In genomic region chr6:158909938-158910337, GRCh38 we compare ENCODE assay signal across 13 cellular contexts.
DNase-seq lines count a peak whose midpoint lies in the region; ATAC-seq and TF ChIP-seq lines count a peak whose summit lies in the region.
"Had no signal": no experiment of that assay in that cellular context is flagged by ENCODE, and none has a peak within 500 bp of the region (broad histone marks: within the 10 kb centered on the region; RNA-seq: fewer than 3 reads in every experiment).

No MANE protein-coding gene starts in this region.

- DNase-seq in cardiac muscle cell (ENCODE audit: low read depth in 1 of 2, low spot score in 1 of 2) (peak; percentile 7 to 36), right cardiac atrium (no peak), islet precursor cell (peak; percentile 68), upper lobe of right lung (no peak), KG1 (lab: John Stamatoyannopoulos, UW) (no peak)
- no peak for DNase-seq in activated naive CD8-positive, alpha-beta T cell treated with anti-CD3 and anti-CD28 coated beads for 36 hours
- DNase-seq: ACHN; dermis blood vessel endothelial cell; heart left ventricle; stimulated activated CD4-positive, alpha-beta T cell treated with anti-CD3 and anti-CD28 coated beads, Interleukin-12 subunit alpha, Interleukin-12 subunit beta, amount 100 ng/mL, for 4 hours had no signal

- no peak overlapping the region for H3K27ac ChIP-seq in cardiac muscle cell
- no peak overlapping the region for H3K27ac ChIP-seq in right cardiac atrium (ENCODE audit: low read length)
- H3K27ac ChIP-seq in upper lobe of right lung: peak overlapping the region; percentile 63
- H3K27ac ChIP-seq: heart left ventricle had no signal

- H3K36me3 ChIP-seq in cardiac muscle cell (no peaks in the 10 kb centered on the region), upper lobe of right lung (no peaks in the 10 kb centered on the region)
- H3K36me3 ChIP-seq: heart left ventricle had no signal

- H3K9me3 ChIP-seq in cardiac muscle cell (ENCODE audit: low read depth) (no peaks in the 10 kb centered on the region), right cardiac atrium (ENCODE audit: control insufficient read depth, low read length) (no peaks in the 10 kb centered on the region), upper lobe of right lung (peaks cover 6% of the 10 kb centered on the region)

- peaks cover 35% of the 10 kb centered on the region for H3K4me1 Mint-ChIP-seq in activated naive CD8-positive, alpha-beta T cell treated with anti-CD3 and anti-CD28 coated beads for 36 hours

- H3K27me3 ChIP-seq in cardiac muscle cell (no peaks in the 10 kb centered on the region), right cardiac atrium (ENCODE audit: control insufficient read depth, insufficient read depth) (no peaks in the 10 kb centered on the region), upper lobe of right lung (no peaks in the 10 kb centered on the region)

- H3K27ac Mint-ChIP-seq in activated naive CD8-positive, alpha-beta T cell treated with anti-CD3 and anti-CD28 coated beads for 36 hours: peak overlapping the region; percentile 79

- TF ChIP-seq CTCF in cardiac muscle cell (IDR thresholded peaks at IDR 0.05; ENCODE audit: low read depth, low read length) (no peak), upper lobe of right lung (IDR thresholded peaks at IDR 0.05) (no peak)

- ATAC-seq in right cardiac atrium (no peak), upper lobe of right lung (peak; percentile 62), GM19023 (IDR thresholded peaks at IDR 0.05; ENCODE audit: unreplicated experiment) (no peak), GM19463 (IDR thresholded peaks at IDR 0.05; ENCODE audit: unreplicated experiment) (no peak)
- ATAC-seq: heart left ventricle, Right ventricle myocardium inferior had no signal

- H3K9me3 Mint-ChIP-seq in activated naive CD8-positive, alpha-beta T cell treated with anti-CD3 and anti-CD28 coated beads for 36 hours: peaks cover 13% of the 10 kb centered on the region

- peaks cover 11% of the 10 kb centered on the region for H3K36me3 Mint-ChIP-seq in activated naive CD8-positive, alpha-beta T cell treated with anti-CD3 and anti-CD28 coated beads for 36 hours

- H3K4me3 ChIP-seq in cardiac muscle cell: no peak overlapping the region
- no peak overlapping the region for H3K4me3 ChIP-seq in right cardiac atrium (ENCODE audit: low read length)
- peak overlapping the region; percentile 15 for H3K4me3 ChIP-seq in upper lobe of right lung
- H3K4me3 ChIP-seq: heart left ventricle had no signal

- WGBS in right cardiac atrium: 28% methylated on average over 13 of the region's 13 CpGs

- H3K4me1 ChIP-seq in cardiac muscle cell (ENCODE audit: low read depth) (peaks cover 19% of the 10 kb centered on the region), right cardiac atrium (ENCODE audit: control insufficient read depth, insufficient read depth, low read length) (no peaks in the 10 kb centered on the region), upper lobe of right lung (peaks cover 3% of the 10 kb centered on the region)

- H3K27me3 Mint-ChIP-seq in activated naive CD8-positive, alpha-beta T cell treated with anti-CD3 and anti-CD28 coated beads for 36 hours: no peaks in the 10 kb centered on the region

- intact Hi-C loops in right cardiac atrium (cut with DNase I): no loop called here
- intact Hi-C loops in upper lobe of right lung (cut with DNase I): no loop called here

- no peak overlapping the region for H3K4me3 Mint-ChIP-seq in activated naive CD8-positive, alpha-beta T cell treated with anti-CD3 and anti-CD28 coated beads for 36 hours

Comparison
In these comparisons a context has a peak if more than half of its experiments do, and no peak if none do; other contexts are left out.
1. DNase-seq: peak in cardiac muscle cell (2 of 2) and islet precursor cell (single experiment); none in right cardiac atrium (0 of 3), activated naive CD8-positive, alpha-beta T cell treated with anti-CD3 and anti-CD28 coated beads for 36 hours (single experiment), upper lobe of right lung (single experiment) and KG1 (single experiment).